Comparison of ENCODE assay signal across 1 cellular context in the genomic region with DNA sequence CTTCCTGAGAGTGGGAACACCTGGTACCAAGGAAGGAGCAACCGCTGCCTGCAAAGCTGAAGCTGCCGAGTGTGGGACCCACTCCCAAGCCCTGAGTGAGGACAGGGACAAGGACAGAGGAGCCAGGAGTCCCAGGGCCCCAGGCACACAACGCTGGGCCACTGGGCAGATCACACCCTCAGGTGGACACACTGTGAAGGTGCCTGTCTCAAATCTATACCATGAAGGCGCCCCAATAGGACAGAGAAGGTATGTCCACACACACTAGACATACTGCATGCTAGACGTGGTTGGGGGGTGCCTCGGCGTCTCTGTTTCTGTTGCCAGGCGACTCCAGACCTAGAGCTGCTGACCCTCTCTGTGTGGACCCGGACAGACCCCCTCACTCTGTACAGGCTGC.
TF ChIP-seq lines count a peak whose summit lies in the region.

No MANE protein-coding gene starts in this region.

TF ChIP-seq in IMR-90, 13 proteins besides CTCF, POLR2A, EP300 and RAD21:
- TF ChIP-seq MAFK (IDR thresholded peaks at IDR 0.05; ENCODE audit: low read depth, low read length) = no peak
